ENCODE assay signal across 1 cellular context in the genomic region with DNA sequence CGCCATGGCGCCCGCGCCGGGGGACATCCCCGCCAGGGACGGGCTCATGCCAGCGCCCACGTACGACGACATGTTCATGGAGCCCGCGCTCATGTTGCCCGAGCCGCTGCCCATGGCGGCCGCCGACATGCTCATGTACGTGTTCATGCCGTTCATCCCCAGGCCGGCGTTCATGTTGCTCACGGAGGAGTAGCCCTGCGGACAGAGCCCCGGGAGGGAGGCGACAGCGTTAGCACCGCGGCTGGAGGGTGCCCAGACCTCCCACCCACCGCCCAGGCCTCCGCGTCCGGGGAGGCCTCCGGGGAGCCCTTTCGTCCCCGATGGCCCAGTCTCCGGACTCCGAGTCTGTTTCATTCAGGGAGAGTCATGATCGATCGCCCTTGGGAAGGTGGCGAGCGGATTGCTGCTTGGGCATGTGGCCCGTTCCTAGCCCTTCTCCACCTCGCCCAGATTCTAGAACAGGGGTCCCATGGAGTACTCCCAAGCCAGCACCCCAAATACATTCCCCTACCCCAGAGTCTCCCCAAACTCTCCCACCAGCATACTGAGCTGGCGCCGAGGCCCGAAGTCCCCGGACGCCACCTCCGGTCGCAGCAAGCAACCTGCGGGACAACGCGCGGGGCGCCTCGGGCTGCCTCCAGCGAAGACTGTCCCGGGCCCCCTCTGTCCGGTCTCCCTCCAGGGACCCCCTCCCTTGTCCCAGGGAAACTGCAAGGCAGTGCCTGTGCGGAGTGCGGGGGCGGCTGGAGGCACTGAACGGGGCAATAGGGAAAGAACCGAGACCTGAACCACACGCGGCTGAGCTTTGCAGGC.
TF ChIP-seq lines count a peak whose summit lies in the region.

No MANE protein-coding gene starts in this region.

TF ChIP-seq in HepG2, 621 proteins besides CTCF, POLR2A, EP300 and RAD21 (continued from another document and continues in another):
- TF ChIP-seq ZNF512B (CRISPR knock-in tag; IDR thresholded peaks at IDR 0.05; ENCODE audit: borderline replicate concordance): peak; percentile 21; the same call in 1 of the 2 replicates
- TF ChIP-seq SIX1 (CRISPR knock-in tag; IDR thresholded peaks at IDR 0.05; ENCODE audit: borderline replicate concordance): no peak
- TF ChIP-seq ZNF33A (CRISPR knock-in tag; IDR thresholded peaks at IDR 0.05; ENCODE audit: borderline replicate concordance): no peak
- TF ChIP-seq KDM6A (CRISPR knock-in tag; IDR thresholded peaks at IDR 0.05; ENCODE audit: low read depth): no peak
- peak; percentile 62 for TF ChIP-seq ZNF232 (CRISPR knock-in tag; IDR thresholded peaks at IDR 0.05; ENCODE audit: borderline replicate concordance)
- peak; percentile 86 for TF ChIP-seq UBTF (CRISPR knock-in tag; IDR thresholded peaks at IDR 0.05)
- 0 out of 2 replicates have a peak, but pooled peaks have one; percentile 19 for TF ChIP-seq ZSCAN9 (CRISPR knock-in tag; IDR thresholded peaks at IDR 0.05; ENCODE audit: borderline replicate concordance)
- TF ChIP-seq IRF1 (CRISPR knock-in tag; IDR thresholded peaks at IDR 0.05; ENCODE audit: low read depth): no peak
- no peak for TF ChIP-seq TCF7 (IDR thresholded peaks at IDR 0.05; ENCODE audit: low read depth)
- peak; percentile 78 for TF ChIP-seq ZFX (CRISPR knock-in tag; IDR thresholded peaks at IDR 0.05; ENCODE audit: low read depth)
- no peak for TF ChIP-seq SNAPC2 (CRISPR knock-in tag; IDR thresholded peaks at IDR 0.05)
- TF ChIP-seq MEIS2 (CRISPR knock-in tag; IDR thresholded peaks at IDR 0.05): peak; percentile 62; the same call in 1 of the 2 replicates
- peak; percentile 72 for TF ChIP-seq ZMAT3 (CRISPR knock-in tag; conservative IDR thresholded peaks at IDR 0.05)
- no peak for TF ChIP-seq ZNF432 (CRISPR knock-in tag; IDR thresholded peaks at IDR 0.05; ENCODE audit: borderline replicate concordance)
- TF ChIP-seq SP140L (CRISPR knock-in tag; IDR thresholded peaks at IDR 0.05; ENCODE audit: borderline replicate concordance): 0 out of 2 replicates have a peak, but pooled peaks have one; percentile 32
- no peak for TF ChIP-seq CBX2 (IDR thresholded peaks at IDR 0.05; ENCODE audit: low read depth, low read length)
- TF ChIP-seq CBX2 (CRISPR knock-in tag; IDR thresholded peaks at IDR 0.05; ENCODE audit: low read depth): no peak
- TF ChIP-seq RBM39 (IDR thresholded peaks at IDR 0.05; ENCODE audit: low read depth, low read length, poor library complexity, severe bottlenecking): no peak
- TF ChIP-seq RNF2 (conservative IDR thresholded peaks at IDR 0.05; ENCODE audit: low read depth): peak; percentile 42; the same call in 1 of the 2 replicates
- TF ChIP-seq ZNF12 (CRISPR knock-in tag; IDR thresholded peaks at IDR 0.05): peak; percentile 5; the same call in 1 of the 2 replicates
- TF ChIP-seq TBX2 (CRISPR knock-in tag; IDR thresholded peaks at IDR 0.05; ENCODE audit: borderline replicate concordance): no peak
- TF ChIP-seq SP5 (CRISPR knock-in tag; IDR thresholded peaks at IDR 0.05; ENCODE audit: borderline replicate concordance, low read depth): no peak
- TF ChIP-seq PAX8 (CRISPR knock-in tag; IDR thresholded peaks at IDR 0.05; ENCODE audit: borderline replicate concordance): no peak
- TF ChIP-seq ZBTB38 (CRISPR knock-in tag; IDR thresholded peaks at IDR 0.05): no peak
- TF ChIP-seq THAP9 (CRISPR knock-in tag; IDR thresholded peaks at IDR 0.05; ENCODE audit: borderline replicate concordance): no peak
- TF ChIP-seq GATA4 (IDR thresholded peaks at IDR 0.05; ENCODE audit: borderline replicate concordance, low read depth): no peak
- no peak for TF ChIP-seq BCLAF1 (IDR thresholded peaks at IDR 0.05)
- no peak; the same call in 1 of the 2 replicates for TF ChIP-seq ZNF775 (CRISPR knock-in tag; IDR thresholded peaks at IDR 0.05; ENCODE audit: borderline replicate concordance)
- 0 out of 2 replicates have a peak, but pooled peaks have one; percentile 50 for TF ChIP-seq KLF15 (CRISPR knock-in tag; IDR thresholded peaks at IDR 0.05; ENCODE audit: borderline replicate concordance)
- no peak; the same call in 1 of the 2 replicates for TF ChIP-seq ZKSCAN8 (CRISPR knock-in tag; IDR thresholded peaks at IDR 0.05; ENCODE audit: borderline replicate concordance)
- TF ChIP-seq, protein P1, sequence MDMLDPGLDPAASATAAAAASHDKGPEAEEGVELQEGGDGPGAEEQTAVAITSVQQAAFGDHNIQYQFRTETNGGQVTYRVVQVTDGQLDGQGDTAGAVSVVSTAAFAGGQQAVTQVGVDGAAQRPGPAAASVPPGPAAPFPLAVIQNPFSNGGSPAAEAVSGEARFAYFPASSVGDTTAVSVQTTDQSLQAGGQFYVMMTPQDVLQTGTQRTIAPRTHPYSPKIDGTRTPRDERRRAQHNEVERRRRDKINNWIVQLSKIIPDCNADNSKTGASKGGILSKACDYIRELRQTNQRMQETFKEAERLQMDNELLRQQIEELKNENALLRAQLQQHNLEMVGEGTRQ (IDR thresholded peaks at IDR 0.05; ENCODE audit: low read depth, low read length): no peak
- TF ChIP-seq, protein P1 (CRISPR knock-in tag; IDR thresholded peaks at IDR 0.05; ENCODE audit: borderline replicate concordance): no peak
- TF ChIP-seq RELA (CRISPR knock-in tag; IDR thresholded peaks at IDR 0.05): peak; percentile 19; the same call in 1 of the 2 replicates
- TF ChIP-seq CHCHD3 (CRISPR knock-in tag; IDR thresholded peaks at IDR 0.05): peak; percentile 57; the same call in 1 of the 2 replicates
- TF ChIP-seq TOPORS (CRISPR knock-in tag; IDR thresholded peaks at IDR 0.05): peak; percentile 83; the same call in 1 of the 2 replicates
